Comparison of ENCODE assay signal across 1 cellular context in genomic region chr1:5992814-5993552, GRCh38.
TF ChIP-seq lines count a peak whose summit lies in the region.

No MANE protein-coding gene starts in this region.

TF ChIP-seq in K562, 482 proteins besides CTCF, POLR2A, EP300 and RAD21 (continued from another document and continues in another):
- TF ChIP-seq RREB1 (CRISPR knock-in tag; IDR thresholded peaks at IDR 0.05) (0 out of 2 replicates have a peak, but pooled peaks have one; percentile 85), LEF1 (IDR thresholded peaks at IDR 0.05) (no peak), ZFP36 (IDR thresholded peaks at IDR 0.05; ENCODE audit: low read depth, low read length, partially characterized antibody) (no peak), TAF1 (IDR thresholded peaks at IDR 0.05; ENCODE audit: control insufficient read depth, extremely low read depth, insufficient read depth, low read length, severe bottlenecking) (peak; percentile 7), KAT7 (CRISPR knock-in tag; IDR thresholded peaks at IDR 0.05; ENCODE audit: borderline replicate concordance) (no peak), CCNT2 (IDR thresholded peaks at IDR 0.05; ENCODE audit: borderline replicate concordance, extremely low read depth, insufficient read length, low read depth, low read length) (peak; percentile 72), CBX2 (IDR thresholded peaks at IDR 0.05; ENCODE audit: insufficient read depth, low read length, poor library complexity, severe bottlenecking) (no peak), RCOR1 (IDR thresholded peaks at IDR 0.05; ENCODE audit: borderline replicate concordance in 1 of 2, low read depth in 2 of 2, low read length in 2 of 2) (peak in 1 of 2 experiments; percentile 79; a peak in 2 of 4 replicates), JUND (IDR thresholded peaks at IDR 0.05; ENCODE audit: borderline replicate concordance, low read depth, low read length) (no peak), JUND (tag; IDR thresholded peaks at IDR 0.05; ENCODE audit: borderline replicate concordance, low read depth, low read length) (no peak), ZNF444 (CRISPR knock-in tag; IDR thresholded peaks at IDR 0.05) (no peak), HLTF (IDR thresholded peaks at IDR 0.05) (peak; percentile 21; the same call in 1 of the 2 replicates), TRIM24 (IDR thresholded peaks at IDR 0.05) (0 out of 4 replicates have a peak, but pooled peaks of 1 of the 2 experiments have one; percentile 19), FOS (IDR thresholded peaks at IDR 0.05; ENCODE audit: extremely low read depth, insufficient read length) (no peak), UBTF (IDR thresholded peaks at IDR 0.05; ENCODE audit: borderline replicate concordance in 1 of 2, low read depth in 2 of 2, low read length in 2 of 2) (peak; percentile 19 to 85; a peak in 2 of 4 replicates), FOXM1 (IDR thresholded peaks at IDR 0.05; ENCODE audit: low read depth) (peak; percentile 8; the same call in 1 of the 2 replicates), FOXM1 (CRISPR knock-in tag; IDR thresholded peaks at IDR 0.05; ENCODE audit: low read depth) (no peak), PHF8 (IDR thresholded peaks at IDR 0.05; ENCODE audit: borderline replicate concordance, low read length) (peak; percentile 11; the same call in 1 of the 2 replicates), TEAD2 (tag; IDR thresholded peaks at IDR 0.05) (no peak), BRD4 (IDR thresholded peaks at IDR 0.05) (no peak), NFATC3 (IDR thresholded peaks at IDR 0.05) (no peak), MLX (CRISPR knock-in tag; conservative IDR thresholded peaks at IDR 0.05) (no peak), EWSR1 (IDR thresholded peaks at IDR 0.05; ENCODE audit: borderline replicate concordance, low read depth, partially characterized antibody) (no peak), FOXK1 (CRISPR knock-in tag; IDR thresholded peaks at IDR 0.05; ENCODE audit: borderline replicate concordance) (no peak), E2F1 (CRISPR knock-in tag; IDR thresholded peaks at IDR 0.05) (no peak), RAD51 (IDR thresholded peaks at IDR 0.05; ENCODE audit: borderline replicate concordance, low read depth) (0 out of 2 replicates have a peak, but pooled peaks have one; percentile 4), ZNF407 (IDR thresholded peaks at IDR 0.05; ENCODE audit: low read depth) (no peak), ZNF778 (CRISPR knock-in tag; IDR thresholded peaks at IDR 0.05) (no peak), OTX1 (CRISPR knock-in tag; IDR thresholded peaks at IDR 0.05) (0 out of 2 replicates have a peak, but pooled peaks have one; percentile 6), ID3 (CRISPR knock-in tag; IDR thresholded peaks at IDR 0.05) (no peak), ID3 (tag; IDR thresholded peaks at IDR 0.05) (0 out of 2 replicates have a peak, but pooled peaks have one; percentile 42), CBFA2T2 (conservative IDR thresholded peaks at IDR 0.05) (no peak), ZNF639 (CRISPR knock-in tag; conservative IDR thresholded peaks at IDR 0.05 in 1 of 2, IDR thresholded peaks at IDR 0.05 in 1 of 2) (no peak), KDM4B (IDR thresholded peaks at IDR 0.05; ENCODE audit: borderline replicate concordance in 2 of 2, low read depth in 1 of 2) (no peak), SNIP1 (IDR thresholded peaks at IDR 0.05; ENCODE audit: low read depth) (no peak), ZSCAN32 (CRISPR knock-in tag; IDR thresholded peaks at IDR 0.05) (no peak), HNRNPK (IDR thresholded peaks at IDR 0.05; ENCODE audit: low read depth, low read length, poor library complexity, severe bottlenecking) (peak; percentile 40)
